ENCODE assay signal across 13 cellular contexts in genomic region chr6:1082040-1082935, GRCh38.
DNase-seq lines count a peak whose midpoint lies in the region; ATAC-seq and TF ChIP-seq lines count a peak whose summit lies in the region.
"Had no signal": no experiment of that assay in that cellular context is flagged by ENCODE, and none has a peak within 500 bp of the region (broad histone marks: within the 10 kb centered on the region; RNA-seq: fewer than 3 reads in every experiment).

No MANE protein-coding gene starts in this region.

- ATAC-seq in GM21529 (IDR thresholded peaks at IDR 0.05; ENCODE audit: unreplicated experiment) (no peak), HG02610 (IDR thresholded peaks at IDR 0.05; ENCODE audit: unreplicated experiment) (no peak), HG03460 (IDR thresholded peaks at IDR 0.05; ENCODE audit: unreplicated experiment) (no peak)
- ATAC-seq: activated CD8-positive, alpha-beta memory T cell treated with anti-CD3 and anti-CD28 coated beads, Interleukin-2, amount 10 ng/mL, durations not matched to agents 7 days and 5 days; left lung had no signal

- peak overlapping the region in 1 of 3 experiments; percentile 14 for H3K4me3 Mint-ChIP-seq in nephron
- H3K4me3 Mint-ChIP-seq: activated CD8-positive, alpha-beta memory T cell treated with anti-CD3 and anti-CD28 coated beads, Interleukin-2, amount 10 ng/mL, durations not matched to agents 7 days and 5 days; CD8-positive, alpha-beta memory T cell had no signal

- no peaks in the 10 kb centered on the region for H3K27me3 Mint-ChIP-seq in nephron (ENCODE audit: low read depth)

- peaks cover 42% of the 10 kb centered on the region for H3K4me1 Mint-ChIP-seq in nephron
- H3K4me1 Mint-ChIP-seq: activated CD8-positive, alpha-beta memory T cell treated with anti-CD3 and anti-CD28 coated beads, Interleukin-2, amount 10 ng/mL, durations not matched to agents 7 days and 5 days; CD8-positive, alpha-beta memory T cell had no signal

- TF ChIP-seq CTCF in epithelial cell of esophagus (IDR thresholded peaks at IDR 0.05; ENCODE audit: insufficient read depth, low read depth, low read length, missing control alignments) (no peak), nephron (IDR thresholded peaks at IDR 0.05; ENCODE audit: unreplicated experiment in 3 of 3) (no peak)

- DNase-seq in Daoy (ENCODE audit: low read depth) (peak; percentile 91), NCI-H82 (lab: John Stamatoyannopoulos, UW) (peak; percentile 46), epithelial cell of esophagus (ENCODE audit: low read depth) (peak; percentile 93), cerebellum (ENCODE audit: low spot score) (no peak)
- DNase-seq: activated CD8-positive, alpha-beta memory T cell treated with anti-CD3 and anti-CD28 coated beads, Interleukin-2, amount 10 ng/mL, durations not matched to agents 7 days and 5 days; CD8-positive, alpha-beta memory T cell; left lung; NCI-H1436 treated with DMSO at 0.1 percent for 48 hours had no signal

- H3K4me3 ChIP-seq in epithelial cell of esophagus (ENCODE audit: low read length): no peak overlapping the region
- H3K4me3 ChIP-seq: left lung, tibial nerve had no signal

- H3K9me3 Mint-ChIP-seq in nephron: no peaks in the 10 kb centered on the region
- H3K9me3 Mint-ChIP-seq: CD8-positive, alpha-beta memory T cell had no signal

- peak overlapping the region; percentile 40 to 77 (median 64) for H3K27ac Mint-ChIP-seq in nephron
- H3K27ac Mint-ChIP-seq: activated CD8-positive, alpha-beta memory T cell treated with anti-CD3 and anti-CD28 coated beads, Interleukin-2, amount 10 ng/mL, durations not matched to agents 7 days and 5 days had no signal

- H3K36me3 Mint-ChIP-seq in nephron (ENCODE audit: low read depth): no peaks in the 10 kb centered on the region
- H3K36me3 Mint-ChIP-seq: activated CD8-positive, alpha-beta memory T cell treated with anti-CD3 and anti-CD28 coated beads, Interleukin-2, amount 10 ng/mL, durations not matched to agents 7 days and 5 days; CD8-positive, alpha-beta memory T cell had no signal
